In genomic region chr9:70452365-70452764, GRCh38 we compare ENCODE assay signal across 25 cellular contexts.
"Had no signal": no experiment of that assay in that cellular context is flagged by ENCODE, and none has a peak within 500 bp of the region (broad histone marks: within the 10 kb centered on the region; RNA-seq: fewer than 3 reads in every experiment).

No MANE protein-coding gene starts in this region.

- H3K27me3 ChIP-seq: brain microvascular endothelial cell, dorsolateral prefrontal cortex, heart left ventricle had no signal

- H3K36me3 ChIP-seq: brain microvascular endothelial cell, heart left ventricle had no signal

- H3K27ac ChIP-seq: brain microvascular endothelial cell, coronary artery, dorsolateral prefrontal cortex, heart left ventricle had no signal

- ATAC-seq: activated CD4-positive, alpha-beta T cell treated with anti-CD3 and anti-CD28 coated beads for 36 hours; activated naive CD4-positive, alpha-beta T cell treated with anti-CD3 and anti-CD28 coated beads, Interleukin-2, amount 50 U/mL, for 72 hours; activated T-cell treated with anti-CD3 and anti-CD28 coated beads, Interleukin-2, amount 50 U/mL, for 72 hours; esophagus mucosa had no signal

- H3K9me3 ChIP-seq: heart left ventricle had no signal

- DNase-seq: activated CD4-positive, alpha-beta memory T cell treated with anti-CD3 and anti-CD28 coated beads, Interleukin-2, amount 10 ng/mL, durations not matched to agents 7 days and 5 days; activated CD4-positive, alpha-beta T cell treated with anti-CD3 and anti-CD28 coated beads for 36 hours; activated CD4-positive, alpha-beta T cell treated with anti-CD3 and anti-CD28 coated beads, Interleukin-2, amount 10 ng/mL, durations not matched to agents 24 days and 14 days; activated CD4-positive, CD25-positive, alpha-beta regulatory T cell; activated CD4-positive, CD25-positive, alpha-beta regulatory T cell treated with anti-CD3 and anti-CD28 coated beads, Interleukin-2, amount 50 U/mL, for 72 hours; activated CD8-positive, alpha-beta memory T cell treated with anti-CD3 and anti-CD28 coated beads, Interleukin-2, amount 50 U/mL, for 48 hours; activated gamma-delta T cell; activated naive CD4-positive, alpha-beta T cell; activated naive CD4-positive, alpha-beta T cell treated with anti-CD3 and anti-CD28 coated beads, Interleukin-2, amount 10 ng/mL, durations not matched to agents 7 days and 5 days; activated naive CD8-positive, alpha-beta T cell treated with anti-CD3 and anti-CD28 coated beads, Interleukin-2, amount 10 ng/mL, durations not matched to agents 7 days and 5 days; activated T-cell treated with anti-CD3 and anti-CD28 coated beads for 4 hours; activated T-cell treated with anti-CD3 and anti-CD28 coated beads, Interleukin-2, amount 50 U/mL, for 24 hours; activated T-cell treated with anti-CD3 and anti-CD28 coated beads, Interleukin-2, amount 50 U/mL, for 72 hours; anterior cingulate cortex; brain microvascular endothelial cell; dorsolateral prefrontal cortex; effector memory CD4-positive, alpha-beta T cell; endodermal cell; foreskin fibroblast; glutamatergic neuron; heart left ventricle; T-helper 2 cell had no signal

- H3K4me3 ChIP-seq: coronary artery, dorsolateral prefrontal cortex, heart left ventricle had no signal
